ENCODE assay signal across 23 cellular contexts in the genomic region with DNA sequence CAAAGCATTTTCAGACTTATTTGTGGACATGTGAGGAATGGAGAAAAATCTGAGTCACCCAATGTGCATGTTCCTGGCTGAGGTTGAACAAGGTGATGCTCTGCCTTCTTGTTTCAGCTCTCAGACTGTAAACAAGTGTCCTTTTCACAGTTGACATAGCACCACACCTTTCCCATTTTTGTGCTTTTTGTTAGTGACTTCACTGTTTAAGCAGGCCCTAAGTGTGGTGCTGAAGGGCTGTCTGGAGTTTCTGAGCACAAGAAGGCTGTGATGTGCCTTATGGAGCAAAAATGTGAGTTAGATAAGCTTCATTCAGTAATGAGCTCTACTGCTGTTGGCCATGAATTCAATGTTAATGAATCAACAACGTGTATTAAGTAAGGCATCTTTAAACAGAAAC. TPM values are rescaled to one million over a fixed set of nuclear protein-coding genes. Genes with fewer than 3 reads are reported as not detected.
DNase-seq lines count a peak whose midpoint lies in the region; ATAC-seq, FAIRE-seq and TF ChIP-seq lines count a peak whose summit lies in the region.
"Had no signal": no experiment of that assay in that cellular context is flagged by ENCODE, and none has a peak within 500 bp of the region (broad histone marks: within the 10 kb centered on the region; RNA-seq: fewer than 3 reads in every experiment).

No MANE protein-coding gene starts in this region.

- no peak overlapping the region for H2BK20ac ChIP-seq in IMR-90 (ENCODE audit: low read depth, low read length)

- H3K79me1 ChIP-seq in IMR-90 (ENCODE audit: low read depth in 1 of 2, low read length in 2 of 2) (no peaks in the 10 kb centered on the region), mesenchymal stem cell (replicated peaks; ENCODE audit: low read length, poor library complexity, severe bottlenecking) (no peaks in the 10 kb centered on the region)

- intact Hi-C loops in IMR-90 (cut with micrococcal nuclease) (no loop called here), endothelial cell of umbilical vein (cut with micrococcal nuclease) (no loop called here), testis (cut with DNase I; ENCODE audit: low total_unique reads) (no loop called here)

- H4K91ac ChIP-seq in IMR-90 (ENCODE audit: insufficient read depth, low read depth, low read length) (no peak overlapping the region), mesenchymal stem cell (ENCODE audit: low read length) (no peak overlapping the region)

- H3K18ac ChIP-seq in IMR-90 (ENCODE audit: low read depth, low read length) (no peak overlapping the region), mesenchymal stem cell (ENCODE audit: low read depth in 1 of 2, low read length in 2 of 2) (no peak overlapping the region)

- TF ChIP-seq POLR2A in IMR-90 (IDR thresholded peaks at IDR 0.05; ENCODE audit: low read depth, low read length) (no peak), endothelial cell of umbilical vein (IDR thresholded peaks at IDR 0.05; ENCODE audit: low read depth, low read length) (no peak), testis (IDR thresholded peaks at IDR 0.05) (no peak)

- no peak overlapping the region for H2BK15ac ChIP-seq in IMR-90 (ENCODE audit: low read depth, low read length)
- H2BK15ac ChIP-seq in mesenchymal stem cell (ENCODE audit: low read depth, poor library complexity, severe bottlenecking), result no peak overlapping the region

- H2AK5ac ChIP-seq in IMR-90 (ENCODE audit: low read depth, low read length) (no peak overlapping the region), mesenchymal stem cell (ENCODE audit: low read length, severe bottlenecking) (no peak overlapping the region)

- no peaks in the 10 kb centered on the region for H3K79me2 ChIP-seq in endothelial cell of umbilical vein (ENCODE audit: control insufficient read depth, insufficient read depth, low read length)

- no peak overlapping the region for H3K4ac ChIP-seq in IMR-90 (ENCODE audit: low read depth, low read length)
- no peak overlapping the region for H3K4ac ChIP-seq in mesenchymal stem cell (ENCODE audit: low read depth in 1 of 2, low read length in 2 of 2)

- FAIRE-seq in endothelial cell of umbilical vein (lab: Jason Lieb, UNC), result peak; percentile 62
- FAIRE-seq: HepG2 had no signal

- POLR2A ChIA-PET in IMR-90 (lab: Charles Lee; ENCODE audit: unreplicated experiment) (no interaction called here), endothelial cell of umbilical vein (lab: Charles Lee) (no interaction called here)

- in situ Hi-C loops in IMR-90 (cut with MboI; ENCODE audit: low sequenced_read_pairs), result no loop called here

- no peak overlapping the region for H2BK12ac ChIP-seq in mesenchymal stem cell (ENCODE audit: low read length in 2 of 2)

- 0 out of 2 replicates have a peak overlapping the region, but pooled peaks have one; percentile 43 for H3K23ac ChIP-seq in IMR-90 (ENCODE audit: low read depth, low read length)
- peak overlapping the region in 1 of 2 experiments; percentile 83 for H3K23ac ChIP-seq in mesenchymal stem cell (ENCODE audit: low read length in 2 of 2)

- H4K8ac ChIP-seq in IMR-90 (ENCODE audit: low read depth in 2 of 2, low read length in 2 of 2), result no peak overlapping the region
- H4K8ac ChIP-seq in mesenchymal stem cell (ENCODE audit: low read length), result no peak overlapping the region

- H2AFZ ChIP-seq in IMR-90 (replicated peaks; ENCODE audit: low read length, poor library complexity), result peak overlapping the region; percentile 35
- peak overlapping the region; percentile 17 for H2AFZ ChIP-seq in endothelial cell of umbilical vein (ENCODE audit: low read depth, low read length)
- no peak overlapping the region for H2AFZ ChIP-seq in mesenchymal stem cell (ENCODE audit: low read depth, low read length)

- H3K9me1 ChIP-seq in IMR-90 (ENCODE audit: insufficient read depth, low read length), result no peaks in the 10 kb centered on the region
- H3K9me1 ChIP-seq in endothelial cell of umbilical vein (replicated peaks; ENCODE audit: control insufficient read depth, extremely low read depth, insufficient read depth, low read length), result no peaks in the 10 kb centered on the region

- no peak overlapping the region for H2BK120ac ChIP-seq in IMR-90 (ENCODE audit: low read depth, low read length)
- no peak overlapping the region for H2BK120ac ChIP-seq in mesenchymal stem cell (ENCODE audit: low read depth, low read length)

- WGBS in IMR-90 (ENCODE audit: extremely low coverage in 2 of 2, insufficient read length in 1 of 2), 2 experiments, result no CpG with 5 or more reads among the region's 1 CpG
- WGBS in mesenchymal stem cell, result 80% methylated on average over 1 of the region's 1 CpG
- 25 to 30% methylated on average over 1 of the region's 1 CpG for WGBS in testis, 2 donors

- H3K56ac ChIP-seq in IMR-90 (ENCODE audit: extremely low read depth, insufficient read depth, low read length), result no peak overlapping the region

- H2AK9ac ChIP-seq in IMR-90 (replicated peaks; ENCODE audit: low read depth, low read length, poor library complexity), result no peak overlapping the region

- DNase-seq in IMR-90 (peak; percentile 48), endothelial cell of umbilical vein (ENCODE audit: low read depth, low spot score) (peak; percentile 44), mesenchymal stem cell (no peak), testis (no peak), SK-N-DZ (ENCODE audit: low spot score) (no peak)
- DNase-seq: activated CD4-positive, alpha-beta T cell treated with anti-CD3 and anti-CD28 coated beads, Interleukin-2, amount 50 U/mL, for 4 hours; activated naive CD4-positive, alpha-beta T cell; activated T-cell treated with anti-CD3 and anti-CD28 coated beads for 4 hours; Calu3; effector CD8-positive, alpha-beta T cell; H9; hippocampal formation; islet precursor cell; NCI-H748 treated with DMSO at 0.1 percent for 48 hours; stimulated activated CD4-positive, alpha-beta T cell treated with anti-CD3 and anti-CD28 coated beads, Interleukin-12 subunit alpha, Interleukin-12 subunit beta, amount 100 ng/mL, for 4 hours; T-helper 17 cell had no signal

- CTCF ChIA-PET in IMR-90 (lab: Yijun Ruan, JAX) (interaction anchor here (1.9 kb wide), 1 partner anchor 10 kb away, joined by 5 read pairs; no protein-coding TSS in a partner anchor), endothelial cell of umbilical vein (lab: Charles Lee) (interaction anchor here (0.6 to 1.9 kb wide), 5 partner anchors 9 to 223 kb away, joined by 3 to 7 read pairs (median 3); partner anchors contain the start of gene ABI3BP)

- no peak overlapping the region for H2BK5ac ChIP-seq in IMR-90 (ENCODE audit: low read depth, low read length, poor library complexity, severe bottlenecking)
- no peak overlapping the region for H2BK5ac ChIP-seq in mesenchymal stem cell (ENCODE audit: low read depth, low read length, poor library complexity, severe bottlenecking)

- H3K36me3 ChIP-seq in IMR-90 (ENCODE audit: control insufficient read depth, insufficient read depth, low read length) (no peaks in the 10 kb centered on the region), endothelial cell of umbilical vein (ENCODE audit: control insufficient read depth in 2 of 2, extremely low read depth in 1 of 2, insufficient read depth in 2 of 2, low read length in 2 of 2) (no peaks in the 10 kb centered on the region), mesenchymal stem cell (ENCODE audit: control insufficient read depth in 1 of 2, insufficient read depth in 2 of 2, low read depth in 1 of 2, low read length in 2 of 2) (peaks cover 0 to 33% of the 10 kb centered on the region in 2 experiments), testis (ENCODE audit: low read depth, missing control alignments) (no peaks in the 10 kb centered on the region)
- H3K36me3 ChIP-seq: BLaER1, thoracic aorta had no signal

- TF ChIP-seq CTCF in IMR-90 (conservative IDR thresholded peaks at IDR 0.05; ENCODE audit: low read depth, low read length) (0 out of 2 replicates have a peak, but pooled peaks have one; percentile 1), endothelial cell of umbilical vein (IDR thresholded peaks at IDR 0.05; ENCODE audit: extremely low read depth in 1 of 2, insufficient read depth in 1 of 2, low read depth in 1 of 2, low read length in 2 of 2) (no peak), testis (IDR thresholded peaks at IDR 0.05) (no peak)

- H3K4me3 ChIP-seq in IMR-90 (ENCODE audit: insufficient read depth, low read depth, low read length) (no peak overlapping the region), endothelial cell of umbilical vein (replicated peaks in 1 of 3; ENCODE audit: insufficient read depth in 1 of 3, low read depth in 1 of 3, low read length in 3 of 3) (no peak overlapping the region), mesenchymal stem cell (ENCODE audit: insufficient read depth in 1 of 2, low read depth in 1 of 2, low read length in 2 of 2) (no peak overlapping the region), testis (no peak overlapping the region)
- H3K4me3 ChIP-seq: BLaER1, thoracic aorta had no signal

- TF ChIP-seq RAD21 in IMR-90 (IDR thresholded peaks at IDR 0.05; ENCODE audit: low read length), result no peak

- dilution Hi-C loops in IMR-90 (cut with HindIII; ENCODE audit: low sequenced_read_pairs, unreplicated experiment) (no loop called here), endothelial cell of umbilical vein (cut with MboI; ENCODE audit: extremely low pct_ligation_motif_present, low sequenced_read_pairs) (no loop called here)

- H3K9me3 ChIP-seq in IMR-90 (ENCODE audit: control insufficient read depth, insufficient read depth, low read length), result no peaks in the 10 kb centered on the region
- H3K9me3 ChIP-seq in endothelial cell of umbilical vein (replicated peaks; ENCODE audit: control insufficient read depth, insufficient read depth, low read length), result no peaks in the 10 kb centered on the region
- H3K9me3 ChIP-seq in mesenchymal stem cell (ENCODE audit: control insufficient read depth, low read length), result peaks cover 5% of the 10 kb centered on the region
- H3K9me3 ChIP-seq in testis, result no peaks in the 10 kb centered on the region
- H3K9me3 ChIP-seq: BLaER1, thoracic aorta had no signal

- H4K20me1 ChIP-seq in IMR-90 (ENCODE audit: insufficient read depth, low read length), result no peaks in the 10 kb centered on the region
- no peaks in the 10 kb centered on the region for H4K20me1 ChIP-seq in endothelial cell of umbilical vein (replicated peaks; ENCODE audit: control insufficient read depth, extremely low read depth, insufficient read depth, low read length)
- H4K20me1 ChIP-seq: BLaER1 had no signal

- H3K27ac ChIP-seq in IMR-90 (ENCODE audit: insufficient read depth, low read length) (no peak overlapping the region), endothelial cell of umbilical vein (ENCODE audit: insufficient read depth, low read depth, low read length) (no peak overlapping the region), mesenchymal stem cell (ENCODE audit: low read length, poor library complexity, severe bottlenecking) (no peak overlapping the region), testis (no peak overlapping the region)
- H3K27ac ChIP-seq: BLaER1, thoracic aorta, VCaP had no signal

- no peak overlapping the region for H4K5ac ChIP-seq in IMR-90 (ENCODE audit: low read depth, low read length)

- peak; percentile 66 for ATAC-seq in IMR-90 (ENCODE audit: low read depth)
- ATAC-seq in GM19035 (IDR thresholded peaks at IDR 0.05; ENCODE audit: unreplicated experiment), result no peak
- no peak for ATAC-seq in HG02970 (IDR thresholded peaks at IDR 0.05; ENCODE audit: low FRiP score, unreplicated experiment)
- ATAC-seq: HepG2, T-helper 17 cell had no signal

- H3K9ac ChIP-seq in IMR-90 (ENCODE audit: low read depth, low read length) (no peak overlapping the region), endothelial cell of umbilical vein (replicated peaks; ENCODE audit: extremely low read depth, insufficient read depth, low read length) (no peak overlapping the region), mesenchymal stem cell (ENCODE audit: low read length) (peak overlapping the region; percentile 31)
- H3K9ac ChIP-seq: BLaER1 had no signal

- H3K14ac ChIP-seq in IMR-90 (replicated peaks; ENCODE audit: low read depth, low read length) (no peak overlapping the region), mesenchymal stem cell (ENCODE audit: low read length in 2 of 2) (no peak overlapping the region)

- no peak overlapping the region for H3K4me2 ChIP-seq in IMR-90 (ENCODE audit: low read depth, low read length)
- no peak overlapping the region for H3K4me2 ChIP-seq in endothelial cell of umbilical vein (ENCODE audit: insufficient read depth, low read length)
- H3K4me2 ChIP-seq in mesenchymal stem cell (ENCODE audit: low read length, poor library complexity, severe bottlenecking), result no peak overlapping the region
- H3K4me2 ChIP-seq: BLaER1 had no signal

- H3K4me1 ChIP-seq in IMR-90 (ENCODE audit: control insufficient read depth, insufficient read depth, low read length) (0 out of 2 replicates have a peak, but pooled peaks cover 2% of the 10 kb centered on the region), endothelial cell of umbilical vein (ENCODE audit: control insufficient read depth, extremely low read depth, insufficient read depth, low read length) (no peaks in the 10 kb centered on the region), mesenchymal stem cell (ENCODE audit: control insufficient read depth, insufficient read depth, low read depth, low read length) (no peaks in the 10 kb centered on the region), testis (no peaks in the 10 kb centered on the region)
- H3K4me1 ChIP-seq: BLaER1 had no signal

- H3K27me3 ChIP-seq in IMR-90 (ENCODE audit: control insufficient read depth, insufficient read depth, low read length) (no peaks in the 10 kb centered on the region), endothelial cell of umbilical vein (ENCODE audit: control insufficient read depth in 2 of 2, insufficient read depth in 2 of 2, low read length in 2 of 2) (no peaks in the 10 kb centered on the region), mesenchymal stem cell (ENCODE audit: control insufficient read depth in 1 of 2, insufficient read depth in 1 of 2, low read length in 2 of 2) (no peaks in the 10 kb centered on the region), testis (no peaks in the 10 kb centered on the region)
- H3K27me3 ChIP-seq: BLaER1 had no signal

- BruUV-seq in IMR-90 (replicated peaks; lab: Mats Ljungman, UMichigan), result no TSS peak
- no TSS peak for BruUV-seq in endothelial cell of umbilical vein (replicated peaks; lab: Mats Ljungman, UMichigan)

RNA-seq across cellular contexts. Expression of gene ABI3BP, which starts 20.4 kb away (rescaled TPM):
- total RNA-seq in IMR-90 (2012; rRNA removed) (3.0 and 4.2 TPM in 2 replicates), endothelial cell of umbilical vein (55.9 and 78.1 TPM in 2 replicates), testis (10 to 100 TPM in 1 of 2 donors, 1 to 10 TPM in 1; 8.7 to 25.0 TPM)
- polyA plus RNA-seq in IMR-90 (2012; rRNA removed) (23.6 and 26.7 TPM in 2 replicates), endothelial cell of umbilical vein (75.1 and 106 TPM in 2 replicates), testis (ENCODE audit: insufficient read depth, low read depth, low replicate concordance) (58.2 TPM)
- polyA plus RNA-seq in IMR-90 (2012; cell fraction: cytosol; rRNA removed), result 6.6 and 9.1 TPM in 2 replicates
- polyA plus RNA-seq in IMR-90 (2012; cell fraction: nucleus; rRNA removed; ENCODE audit: low replicate concordance), result 12.3 and 46.3 TPM in 2 replicates
- 103 and 109 TPM in 2 replicates for polyA plus RNA-seq in endothelial cell of umbilical vein (2011; cell fraction: cytosol; rRNA removed)
- polyA plus RNA-seq in endothelial cell of umbilical vein (2011; cell fraction: nucleus; rRNA removed), result 274 and 317 TPM in 2 replicates
- polyA plus RNA-seq in endothelial cell of umbilical vein (2012), result 74.0 and 198 TPM in 2 replicates
- polyA minus RNA-seq in endothelial cell of umbilical vein, result 76.3 and 96.3 TPM in 2 replicates
- not detected for polyA minus RNA-seq in endothelial cell of umbilical vein (2011; cell fraction: cytosol; rRNA and poly(A)+ RNA removed)
- 212 and 226 TPM in 2 replicates for polyA minus RNA-seq in endothelial cell of umbilical vein (2011; cell fraction: nucleus; rRNA and poly(A)+ RNA removed)
- 1.5 TPM for polyA plus RNA-seq in mesenchymal stem cell (2013, experiment 1 of 2)
- polyA plus RNA-seq in mesenchymal stem cell (2013, experiment 2 of 2), result 1.2 TPM
- polyA plus RNA-seq in SK-N-DZ (2014; cell fraction: cytosol; rRNA removed), result not detected in 2 replicates
- polyA plus RNA-seq in SK-N-DZ (2014; cell fraction: nucleus; rRNA removed), result not detected in 2 replicates
- total RNA-seq: HepG2, T-helper 17 cell had no signal
- polyA plus RNA-seq: HepG2, neural cell had no signal

Comparison
In these comparisons a context has a peak if more than half of its experiments do, and no peak if none do; other contexts are left out.
1. DNase-seq: peak in IMR-90 (single experiment) and endothelial cell of umbilical vein (single experiment); none in mesenchymal stem cell (single experiment), testis (single experiment) and SK-N-DZ (single experiment).